8 cellular contexts compared by ENCODE assay signal in genomic region chr7:139016931-139017511, GRCh38. TPM values are rescaled to one million over a fixed set of nuclear protein-coding genes. Genes with fewer than 3 reads are reported as not detected.
DNase-seq lines count a peak whose midpoint lies in the region; ATAC-seq and TF ChIP-seq lines count a peak whose summit lies in the region.

No MANE protein-coding gene starts in this region.

- H3K27ac Mint-ChIP-seq in chondrocyte (ENCODE audit: unreplicated experiment), result peak overlapping the region; percentile 10

- H3K27ac ChIP-seq in right lobe of liver, result no peak overlapping the region

- no peak overlapping the region for H3K4me3 ChIP-seq in BE2C (ENCODE audit: low read depth, low read length)
- no peak overlapping the region for H3K4me3 ChIP-seq in right lobe of liver

- H3K36me3 ChIP-seq in BE2C, result peaks cover 7% of the 10 kb centered on the region
- no peaks in the 10 kb centered on the region for H3K36me3 ChIP-seq in right lobe of liver

- H3K27me3 ChIP-seq in BE2C, result no peaks in the 10 kb centered on the region
- no peaks in the 10 kb centered on the region for H3K27me3 ChIP-seq in right lobe of liver

- ATAC-seq in GM19025 (IDR thresholded peaks at IDR 0.05; ENCODE audit: low read depth, unreplicated experiment) (peak; percentile 79), HG03342 (IDR thresholded peaks at IDR 0.05; ENCODE audit: unreplicated experiment) (peak; percentile 96), right lobe of liver (peak; percentile 94 to 98 (median 98))

- no peaks in the 10 kb centered on the region for H3K9me3 Mint-ChIP-seq in chondrocyte (ENCODE audit: low read depth)

- WGBS in right lobe of liver (ENCODE audit: insufficient coverage, low coverage, low lambda C conversion rate, missing lambda C conversion rate), result 19% methylated on average over 7 of the region's 7 CpGs

- no peaks in the 10 kb centered on the region for H3K9me3 ChIP-seq in BE2C
- no peaks in the 10 kb centered on the region for H3K9me3 ChIP-seq in right lobe of liver

- no peak overlapping the region for H3K4me3 Mint-ChIP-seq in chondrocyte (ENCODE audit: unreplicated experiment)

- TF ChIP-seq POLR2A in right lobe of liver (IDR thresholded peaks at IDR 0.05), result no peak

- DNase-seq in BE2C (peak; percentile 77), NCI-H226 (peak; percentile 49), chondrocyte (ENCODE audit: low spot score) (no peak), right lobe of liver (peak; percentile 52 to 68 (median 60))
- DNase-seq in activated CD4-positive, CD25-positive, alpha-beta regulatory T cell treated with anti-CD3 and anti-CD28 coated beads, Interleukin-2, amount 50 U/mL, for 72 hours, result peak; percentile 39
- DNase-seq in stimulated activated CD8-positive, alpha-beta memory T cell treated with anti-CD3 and anti-CD28 coated beads, Interleukin-12 subunit alpha, Interleukin-12 subunit beta, amount 100 ng/mL, for 4 hours (ENCODE audit: low read depth), result peak; percentile 32

- H3K36me3 Mint-ChIP-seq in chondrocyte (ENCODE audit: low read depth), result peaks cover 2% of the 10 kb centered on the region

- TF ChIP-seq CTCF in BE2C (IDR thresholded peaks at IDR 0.05; ENCODE audit: low read depth, low read length) (peak; percentile 87), chondrocyte (IDR thresholded peaks at IDR 0.05) (peak; percentile 88), right lobe of liver (IDR thresholded peaks at IDR 0.05) (peak; percentile 53 to 71 (median 64))

- peaks cover 4% of the 10 kb centered on the region for H3K27me3 Mint-ChIP-seq in chondrocyte (ENCODE audit: low read depth)

- peaks cover 12% of the 10 kb centered on the region for H3K4me1 Mint-ChIP-seq in chondrocyte (ENCODE audit: low read depth)

- intact Hi-C loops in right lobe of liver (cut with DNase I), result loop anchor here (10.0 kb wide), 2 partner anchors 48 to 58 kb away; no protein-coding TSS in a partner anchor

- H3K4me1 ChIP-seq in BE2C (no peaks in the 10 kb centered on the region; the same call in 1 of the 2 replicates), right lobe of liver (no peaks in the 10 kb centered on the region)

RNA-seq across cellular contexts. Expression of gene ZC3HAV1L, which starts 18.8 kb away (rescaled TPM):
- polyA plus RNA-seq in BE2C (2012; ENCODE audit: insufficient read depth, insufficient read length, low read depth), result 7.7 TPM
- total RNA-seq in chondrocyte (9.9 to 11.0 TPM in 2 of 3 replicates, not detected in the other), right lobe of liver (1 to 10 TPM in 5 of 6 experiments, under 1 TPM in 1; 0.93 to 3.7 (median 1.8) TPM)

RNA-seq across cellular contexts. Expression of gene KIAA1549, which starts 35.8 kb away (rescaled TPM):
- 13.2 TPM for polyA plus RNA-seq in BE2C (2012; ENCODE audit: insufficient read depth, insufficient read length, low read depth)
- total RNA-seq in chondrocyte, result 4.7 to 9.2 TPM (median 8.5 TPM) in 3 replicates
- total RNA-seq in right lobe of liver, result 1 to 10 TPM in 1 of 6 experiments, under 1 TPM in 5; 0.56 to 1.9 (median 0.68) TPM
